22 cellular contexts compared by ENCODE assay signal in the genomic region with DNA sequence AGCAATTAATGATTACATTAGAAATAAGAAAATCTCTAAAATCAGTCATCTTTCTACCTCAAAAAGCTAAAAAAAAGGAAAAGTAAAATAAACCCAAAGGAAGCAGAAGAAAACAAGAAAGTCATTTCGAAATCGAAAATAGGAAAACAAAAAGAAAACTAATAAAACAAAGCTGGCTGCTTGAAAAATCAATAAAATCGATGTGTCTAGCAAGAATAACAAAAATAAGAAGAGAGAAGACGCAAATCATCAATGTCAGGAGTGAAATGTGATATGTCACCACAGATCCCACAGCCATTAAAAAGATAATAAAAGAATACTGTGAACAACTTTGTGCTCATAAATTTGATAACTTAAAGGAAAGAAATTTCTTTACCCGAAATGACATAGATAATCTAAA.
"Had no signal": no experiment of that assay in that cellular context is flagged by ENCODE, and none has a peak within 500 bp of the region (broad histone marks: within the 10 kb centered on the region; RNA-seq: fewer than 3 reads in every experiment).

No MANE protein-coding gene starts in this region.

- FAIRE-seq: urothelium cell line had no signal

- ATAC-seq: activated CD4-positive, alpha-beta T cell treated with anti-CD3 and anti-CD28 coated beads for 36 hours; activated T-helper 17 cell treated with anti-CD3 and anti-CD28 coated beads, Interleukin-2, amount 50 U/mL, for 72 hours; gastrocnemius medialis; stimulated activated effector memory CD8-positive, alpha-beta T cell treated with anti-CD3 and anti-CD28 coated beads, Interleukin-12 subunit alpha, Interleukin-12 subunit beta, amount 100 ng/mL, for 72 hours; stimulated activated naive CD8-positive, alpha-beta T cell treated with anti-CD3 and anti-CD28 coated beads, Interleukin-15, amount 100 ng/mL, for 72 hours; T-cell; WTC11 had no signal

- H3K27me3 ChIP-seq: esophagus muscularis mucosa, gastrocnemius medialis, tibial artery had no signal

- H3K4me1 Mint-ChIP-seq: activated T-helper 17 cell treated with anti-CD3 and anti-CD28 coated beads, Interleukin-2, amount 50 U/mL, for 72 hours; stimulated activated effector memory CD8-positive, alpha-beta T cell treated with anti-CD3 and anti-CD28 coated beads, Interleukin-12 subunit alpha, Interleukin-12 subunit beta, amount 100 ng/mL, for 72 hours had no signal

- H3K36me3 Mint-ChIP-seq: activated naive CD8-positive, alpha-beta T cell treated with anti-CD3 and anti-CD28 coated beads for 36 hours; stimulated activated effector memory CD8-positive, alpha-beta T cell treated with anti-CD3 and anti-CD28 coated beads, Interleukin-12 subunit alpha, Interleukin-12 subunit beta, amount 100 ng/mL, for 72 hours; T-cell; WTC11 had no signal

- H3K9me3 ChIP-seq: esophagus muscularis mucosa, gastrocnemius medialis, tibial artery had no signal

- H3K9me3 Mint-ChIP-seq: activated naive CD8-positive, alpha-beta T cell treated with anti-CD3 and anti-CD28 coated beads for 36 hours; activated T-cell treated with anti-CD3 and anti-CD28 coated beads, Interleukin-2, amount 50 U/mL, for 24 hours; activated T-helper 17 cell treated with anti-CD3 and anti-CD28 coated beads, Interleukin-2, amount 50 U/mL, for 72 hours; stimulated activated effector memory CD8-positive, alpha-beta T cell treated with anti-CD3 and anti-CD28 coated beads, Interleukin-12 subunit alpha, Interleukin-12 subunit beta, amount 100 ng/mL, for 72 hours; stimulated activated naive CD8-positive, alpha-beta T cell treated with anti-CD3 and anti-CD28 coated beads, Interleukin-15, amount 100 ng/mL, for 72 hours; T-cell; T-helper 2 cell treated with Interferon-gamma antibody and Interleukin-4, amounts not matched to agents 5 μg/mL and 100 μg/mL, for 36 hours; WTC11 had no signal

- H3K4me3 ChIP-seq: coronary artery, esophagus muscularis mucosa, gastrocnemius medialis, tibial artery had no signal

- H3K27ac ChIP-seq: coronary artery, esophagus muscularis mucosa, gastrocnemius medialis, tibial artery had no signal

- H3K4me3 Mint-ChIP-seq: activated CD4-positive, alpha-beta T cell treated with anti-CD3 and anti-CD28 coated beads for 36 hours; activated naive CD8-positive, alpha-beta T cell treated with anti-CD3 and anti-CD28 coated beads for 36 hours; activated T-cell treated with anti-CD3 and anti-CD28 coated beads, Interleukin-2, amount 50 U/mL, for 24 hours; activated T-helper 17 cell treated with anti-CD3 and anti-CD28 coated beads, Interleukin-2, amount 50 U/mL, for 72 hours; stimulated activated effector memory CD8-positive, alpha-beta T cell treated with anti-CD3 and anti-CD28 coated beads, Interleukin-12 subunit alpha, Interleukin-12 subunit beta, amount 100 ng/mL, for 72 hours; stimulated activated naive CD8-positive, alpha-beta T cell treated with anti-CD3 and anti-CD28 coated beads, Interleukin-15, amount 100 ng/mL, for 72 hours; T-cell; T-helper 2 cell treated with Interferon-gamma antibody and Interleukin-4, amounts not matched to agents 5 μg/mL and 100 μg/mL, for 36 hours; WTC11 had no signal

- DNase-seq: activated CD4-positive, alpha-beta T cell treated with anti-CD3 and anti-CD28 coated beads for 36 hours; activated CD4-positive, alpha-beta T cell treated with anti-CD3 and anti-CD28 coated beads, Interleukin-2, amount 50 U/mL, for 4 hours; activated CD8-positive, alpha-beta memory T cell treated with anti-CD3 and anti-CD28 coated beads for 24 hours; activated CD8-positive, alpha-beta memory T cell treated with anti-CD3 and anti-CD28 coated beads, Interleukin-2, amount 50 U/mL, for 4 hours; activated naive CD8-positive, alpha-beta T cell treated with anti-CD3 and anti-CD28 coated beads for 36 hours; activated T-cell treated with anti-CD3 and anti-CD28 coated beads, Interleukin-2, amount 50 U/mL, for 24 hours; cerebellar nuclear complex; gastrocnemius medialis; head of caudate nucleus; hypothalamus; occipital lobe; stimulated activated CD4-positive, alpha-beta T cell treated with anti-CD3 and anti-CD28 coated beads, Interleukin-12 subunit alpha, Interleukin-12 subunit beta, amount 100 ng/mL, for 4 hours; stimulated activated naive CD8-positive, alpha-beta T cell treated with anti-CD3 and anti-CD28 coated beads, Interleukin-15, amount 100 ng/mL, for 72 hours; T-cell; tibial artery had no signal

- H3K36me3 ChIP-seq: esophagus muscularis mucosa, gastrocnemius medialis, tibial artery had no signal

- H3K27ac Mint-ChIP-seq: activated CD4-positive, alpha-beta T cell treated with anti-CD3 and anti-CD28 coated beads for 36 hours; activated naive CD8-positive, alpha-beta T cell treated with anti-CD3 and anti-CD28 coated beads for 36 hours; activated T-cell treated with anti-CD3 and anti-CD28 coated beads, Interleukin-2, amount 50 U/mL, for 24 hours; activated T-helper 17 cell treated with anti-CD3 and anti-CD28 coated beads, Interleukin-2, amount 50 U/mL, for 72 hours; stimulated activated effector memory CD8-positive, alpha-beta T cell treated with anti-CD3 and anti-CD28 coated beads, Interleukin-12 subunit alpha, Interleukin-12 subunit beta, amount 100 ng/mL, for 72 hours; stimulated activated naive CD8-positive, alpha-beta T cell treated with anti-CD3 and anti-CD28 coated beads, Interleukin-15, amount 100 ng/mL, for 72 hours; T-cell; T-helper 2 cell treated with Interferon-gamma antibody and Interleukin-4, amounts not matched to agents 5 μg/mL and 100 μg/mL, for 36 hours; WTC11 had no signal
